1 cellular context compared by ENCODE assay signal in genomic region chr2:68565858-68566257, GRCh38.
TF ChIP-seq lines count a peak whose summit lies in the region.

No MANE protein-coding gene starts in this region.

TF ChIP-seq in K562, 482 proteins besides CTCF, POLR2A, EP300 and RAD21 (continued from another document and continues in another):
- TF ChIP-seq UBTF (IDR thresholded peaks at IDR 0.05; ENCODE audit: borderline replicate concordance in 1 of 2, low read depth in 2 of 2, low read length in 2 of 2) (no peak), ATF3 (IDR thresholded peaks at IDR 0.05) (peak; percentile 96), ATF3 (CRISPR knock-in tag; conservative IDR thresholded peaks at IDR 0.05) (no peak), MCM7 (IDR thresholded peaks at IDR 0.05) (no peak), SMARCE1 (IDR thresholded peaks at IDR 0.05) (peak; percentile 92), ZNF277 (CRISPR knock-in tag; IDR thresholded peaks at IDR 0.05; ENCODE audit: borderline replicate concordance) (no peak), SAP30 (IDR thresholded peaks at IDR 0.05; ENCODE audit: borderline replicate concordance, insufficient read depth, low read depth, low read length, poor library complexity, severe bottlenecking) (no peak), VEZF1 (CRISPR knock-in tag; IDR thresholded peaks at IDR 0.05) (no peak), MEIS2 (IDR thresholded peaks at IDR 0.05; ENCODE audit: partially characterized antibody) (peak; percentile 73), E2F1 (CRISPR knock-in tag; IDR thresholded peaks at IDR 0.05) (no peak), POLR2G (IDR thresholded peaks at IDR 0.05; ENCODE audit: low read depth, low read length) (no peak), YY1 (IDR thresholded peaks at IDR 0.05; ENCODE audit: borderline replicate concordance in 1 of 3, control insufficient read depth in 1 of 3, extremely low read depth in 1 of 3, insufficient read depth in 3 of 3, insufficient read length in 1 of 3, insufficient replicate concordance in 2 of 3, low read depth in 1 of 3, low read length in 2 of 3) (peak in 1 of 3 experiments; percentile 68), TAF1 (IDR thresholded peaks at IDR 0.05; ENCODE audit: control insufficient read depth, extremely low read depth, insufficient read depth, low read length, severe bottlenecking) (no peak), NUFIP1 (IDR thresholded peaks at IDR 0.05; ENCODE audit: partially characterized antibody) (no peak), ZNF77 (CRISPR knock-in tag; IDR thresholded peaks at IDR 0.05) (no peak), FOXA1 (IDR thresholded peaks at IDR 0.05; ENCODE audit: borderline replicate concordance) (no peak), POLR3G (IDR thresholded peaks at IDR 0.05; ENCODE audit: extremely low read depth, insufficient read length, insufficient replicate concordance) (no peak), E2F6 (IDR thresholded peaks at IDR 0.05; ENCODE audit: borderline replicate concordance in 1 of 2, extremely low read depth in 1 of 2, insufficient read depth in 1 of 2, insufficient read length in 1 of 2, low read depth in 1 of 2, low read length in 1 of 2, poor library complexity in 1 of 2, severe bottlenecking in 1 of 2) (no peak), HDAC8 (tag; IDR thresholded peaks at IDR 0.05) (no peak), NONO (IDR thresholded peaks at IDR 0.05; ENCODE audit: low read depth in 2 of 2, low read length in 1 of 2) (no peak), KLF13 (tag; IDR thresholded peaks at IDR 0.05; ENCODE audit: borderline replicate concordance, low read depth) (no peak), NCOA2 (IDR thresholded peaks at IDR 0.05; ENCODE audit: partially characterized antibody in 2 of 2) (no peak), TFAP4 (CRISPR knock-in tag; IDR thresholded peaks at IDR 0.05; ENCODE audit: borderline replicate concordance) (no peak), TCF7L2 (IDR thresholded peaks at IDR 0.05; ENCODE audit: low read depth, low read length) (no peak), ZNF668 (CRISPR knock-in tag; IDR thresholded peaks at IDR 0.05) (no peak), ZNF766 (CRISPR knock-in tag; conservative IDR thresholded peaks at IDR 0.05) (no peak), EHMT2 (IDR thresholded peaks at IDR 0.05) (peak; percentile 69; the same call in 1 of the 2 replicates), CCNT2 (IDR thresholded peaks at IDR 0.05; ENCODE audit: borderline replicate concordance, extremely low read depth, insufficient read length, low read depth, low read length) (no peak), SMARCC2 (IDR thresholded peaks at IDR 0.05; ENCODE audit: low read depth) (peak; percentile 72; the same call in 1 of the 2 replicates), FOXK2 (conservative IDR thresholded peaks at IDR 0.05 in 1 of 2, IDR thresholded peaks at IDR 0.05 in 1 of 2; ENCODE audit: low read depth in 2 of 2) (peak; percentile 69 to 78; a peak in 3 of 4 replicates), ELK3 (CRISPR knock-in tag; IDR thresholded peaks at IDR 0.05) (no peak), CHAMP1 (IDR thresholded peaks at IDR 0.05) (0 out of 2 replicates have a peak, but pooled peaks have one; percentile 23), ZNF143 (CRISPR knock-in tag; IDR thresholded peaks at IDR 0.05) (no peak), ZNF431 (CRISPR knock-in tag; IDR thresholded peaks at IDR 0.05) (no peak), ZNF280A (IDR thresholded peaks at IDR 0.05; ENCODE audit: low read depth, partially characterized antibody) (no peak), CBFA2T3 (IDR thresholded peaks at IDR 0.05) (peak; percentile 67), DIDO1 (tag; IDR thresholded peaks at IDR 0.05; ENCODE audit: low read depth) (no peak), TCFL5 (CRISPR knock-in tag; conservative IDR thresholded peaks at IDR 0.05) (no peak), GTF2B (IDR thresholded peaks at IDR 0.05; ENCODE audit: extremely low read depth, insufficient read length) (no peak), ATF1 (CRISPR knock-in tag; IDR thresholded peaks at IDR 0.05) (no peak), ATF1 (tag; IDR thresholded peaks at IDR 0.05) (0 out of 2 replicates have a peak, but pooled peaks have one; percentile 24), GABPB1 (CRISPR knock-in tag; IDR thresholded peaks at IDR 0.05) (no peak)
